Comparison of ENCODE assay signal across 12 cellular contexts in genomic region chr10:35172574-35172973, GRCh38. TPM values are rescaled to one million over a fixed set of nuclear protein-coding genes. Genes with fewer than 3 reads are reported as not detected.
A peak's percentile ranks its signal among the peaks of the same experiment; 100 is the strongest.
DNase-seq lines count a peak whose midpoint lies in the region; ATAC-seq and TF ChIP-seq lines count a peak whose summit lies in the region.
"Had no signal": no experiment of that assay in that cellular context is flagged by ENCODE, and none has a peak within 500 bp of the region (broad histone marks: within the 10 kb centered on the region; RNA-seq: fewer than 3 reads in every experiment).

No MANE protein-coding gene starts in this region.

- H3K4me1 ChIP-seq in GM23248 (ENCODE audit: insufficient read depth), result peaks cover 13% of the 10 kb centered on the region
- H3K4me1 ChIP-seq in heart left ventricle, result peaks cover 0 to 13% (median 6%) of the 10 kb centered on the region in 12 donors
- no peaks in the 10 kb centered on the region for H3K4me1 ChIP-seq in left lung

- no peak for TF ChIP-seq POLR2A in heart left ventricle (IDR thresholded peaks at IDR 0.05)

- 5 to 8% methylated on average over 5 of the region's 5 CpGs for WGBS in GM23248 (ENCODE audit: low coverage in 1 of 2, low lambda C conversion rate in 2 of 2, missing lambda C conversion rate in 2 of 2), 2 experiments
- 33 to 52% (median 42%) methylated on average over 5 of the region's 5 CpGs for WGBS in heart left ventricle, 4 donors

- peak overlapping the region; percentile 43 for H3K4me2 ChIP-seq in GM23248 (ENCODE audit: unreplicated experiment)

- H3K9me3 ChIP-seq in GM23248 (ENCODE audit: low read depth) (peaks cover 5% of the 10 kb centered on the region), heart left ventricle (peaks cover 0 to 12% (median 0%) of the 10 kb centered on the region in 12 donors), left lung (peaks cover 0 to 2% of the 10 kb centered on the region in 2 donors)

- H3K9me2 ChIP-seq in GM23248 (ENCODE audit: insufficient read depth), result no peaks in the 10 kb centered on the region

- ATAC-seq in heart left ventricle (peak in 3 of 4 donors; percentile 49 to 88 (median 64)), left lung (no peak)

- H3K79me2 ChIP-seq in GM23248 (ENCODE audit: insufficient read depth), result no peaks in the 10 kb centered on the region

- no peak overlapping the region for H3K9ac ChIP-seq in GM23248

- DNase-seq in GM23248, result peak; percentile 34
- DNase-seq in cardiac fibroblast (ENCODE audit: low read depth in 2 of 2), result peak; percentile 57 to 68
- DNase-seq in heart left ventricle, result peak in 2 of 5 donors; percentile 35 to 42
- peak; percentile 48 for DNase-seq in skeletal muscle cell (ENCODE audit: low read depth)
- no peak for DNase-seq in left lung
- DNase-seq in SW 1271 (lab: John Stamatoyannopoulos, UW), result no peak
- no peak for DNase-seq in activated CD4-positive, alpha-beta T cell treated with anti-CD3 and anti-CD28 coated beads, Interleukin-2, amount 50 U/mL, for 4 hours
- DNase-seq in COR-L47 (lab: John Stamatoyannopoulos, UW), result no peak
- DNase-seq: activated gamma-delta T cell treated with Interleukin-2 at 50 U/mL for 16 hours, NCI-H1092 treated with DMSO at 0.1 percent for 48 hours, OCI-M1 had no signal

- in situ Hi-C loops in GM23248 (cut with MboI), result no loop called here

- no peaks in the 10 kb centered on the region for H4K20me1 ChIP-seq in GM23248 (ENCODE audit: insufficient read depth)

- H3K27ac ChIP-seq in GM23248 (no peak overlapping the region), heart left ventricle (peak overlapping the region in 2 of 12 donors; percentile 5 to 33), left lung (no peak overlapping the region)

- H3K27me3 ChIP-seq in GM23248 (replicated peaks; ENCODE audit: insufficient read depth) (no peaks in the 10 kb centered on the region), heart left ventricle (no peaks in the 10 kb centered on the region), left lung (no peaks in the 10 kb centered on the region)

- H3K4me3 ChIP-seq in GM23248, result no peak overlapping the region
- H3K4me3 ChIP-seq in cardiac fibroblast (replicated peaks in 1 of 2; ENCODE audit: low read depth in 2 of 2, low read length in 2 of 2), result no peak overlapping the region
- H3K4me3 ChIP-seq in heart left ventricle, result no peak overlapping the region
- no peak overlapping the region for H3K4me3 ChIP-seq in skeletal muscle cell (ENCODE audit: low read depth, low read length)
- no peak overlapping the region for H3K4me3 ChIP-seq in left lung
- H3K4me3 ChIP-seq: lung had no signal

- no peaks in the 10 kb centered on the region for H3F3A ChIP-seq in GM23248 (ENCODE audit: insufficient read depth)

- TF ChIP-seq CTCF in cardiac fibroblast (IDR thresholded peaks at IDR 0.05; ENCODE audit: low read depth, low read length), result no peak
- TF ChIP-seq CTCF in heart left ventricle (IDR thresholded peaks at IDR 0.05), result no peak
- TF ChIP-seq CTCF in left lung (IDR thresholded peaks at IDR 0.05), result no peak

- no peaks in the 10 kb centered on the region for H3K36me3 ChIP-seq in GM23248 (ENCODE audit: low read depth)
- no peaks in the 10 kb centered on the region for H3K36me3 ChIP-seq in heart left ventricle
- no peaks in the 10 kb centered on the region for H3K36me3 ChIP-seq in left lung

- peak overlapping the region; percentile 63 for H2AFZ ChIP-seq in GM23248

- intact Hi-C loops in heart left ventricle (cut with DNase I), result no loop called here
- intact Hi-C loops in left lung (cut with DNase I), result no loop called here

RNA-seq across cellular contexts. Expression of gene CREM, which starts 45.9 kb away (rescaled TPM):
- total RNA-seq in GM23248 (2014; rRNA removed; shearing (Covaris generic)), result 13.3 and 14.9 TPM in 2 replicates
- polyA plus RNA-seq in GM23248 (2016; fragmentation: Nextera tagmentation; extraction: Ambion mirVana), result 32.0 and 34.0 TPM in 2 replicates
- total RNA-seq in heart left ventricle, result 10 to 100 TPM; 44.7 to 66.5 (median 54.7) TPM
- polyA plus RNA-seq in heart left ventricle, result 10 to 100 TPM; 38.4 to 89.7 TPM
- total RNA-seq in left lung, result 10 to 100 TPM; 17.6 to 25.7 TPM

Comparison
In these comparisons a context has a peak if more than half of its experiments do, and no peak if none do; other contexts are left out.
1. DNase-seq: peak in GM23248 (single experiment), cardiac fibroblast (2 of 2) and skeletal muscle cell (single experiment); none in left lung (0 of 2), SW 1271 (0 of 2), activated CD4-positive, alpha-beta T cell treated with anti-CD3 and anti-CD28 coated beads, Interleukin-2, amount 50 U/mL, for 4 hours (0 of 2) and COR-L47 (single experiment).